ENCODE assay signal across 8 cellular contexts in genomic region chr3:129628169-129628522, GRCh38. TPM values are rescaled to one million over a fixed set of nuclear protein-coding genes. Genes with fewer than 3 reads are reported as not detected.
DNase-seq lines count a peak whose midpoint lies in the region; ATAC-seq and TF ChIP-seq lines count a peak whose summit lies in the region.

No MANE protein-coding gene starts in this region.

- peak overlapping the region; percentile 79 for H3K27ac Mint-ChIP-seq in activated T-helper 2 cell treated with anti-CD3 and anti-CD28 coated beads, Interferon-gamma antibody, Interleukin-2, Interleukin-4, amounts not matched to agents 10 μg/mL and 5 μg/mL and 100 μg/mL, durations not matched to agents 14 hours and 24 hours and 36 hours

- H3K27me3 ChIP-seq in HCT116 (ENCODE audit: insufficient read depth, low read length), result no peaks in the 10 kb centered on the region
- no peaks in the 10 kb centered on the region for H3K27me3 ChIP-seq in right cardiac atrium (ENCODE audit: control insufficient read depth, insufficient read depth)
- H3K27me3 ChIP-seq in skeletal muscle satellite cell (ENCODE audit: control insufficient read depth, insufficient read depth, low read length), result no peaks in the 10 kb centered on the region

- TF ChIP-seq RAD21 in HCT116 (IDR thresholded peaks at IDR 0.05; ENCODE audit: low read depth), result no peak

- no peaks in the 10 kb centered on the region for H3K36me3 Mint-ChIP-seq in activated T-helper 2 cell treated with anti-CD3 and anti-CD28 coated beads, Interferon-gamma antibody, Interleukin-2, Interleukin-4, amounts not matched to agents 10 μg/mL and 5 μg/mL and 100 μg/mL, durations not matched to agents 14 hours and 24 hours and 36 hours (ENCODE audit: low read depth)

- BruUV-seq in HCT116 (replicated peaks; lab: Mats Ljungman, UMichigan), result no TSS peak

- H3K27ac ChIP-seq in HCT116 (ENCODE audit: low read depth, low read length) (peak overlapping the region; percentile 97), right cardiac atrium (ENCODE audit: low read length) (peak overlapping the region; percentile 97)

- DNase-seq in HCT116 (ENCODE audit: low read depth, low spot score), result no peak
- no peak for DNase-seq in activated T-helper 2 cell treated with anti-CD3 and anti-CD28 coated beads, Interferon-gamma antibody, Interleukin-2, Interleukin-4, amounts not matched to agents 10 μg/mL and 5 μg/mL and 100 μg/mL, durations not matched to agents 14 hours and 24 hours and 36 hours (ENCODE audit: low spot score)
- peak in 1 of 3 donors; percentile 22 for DNase-seq in right cardiac atrium
- no peak for DNase-seq in NCI-H2171 treated with DMSO at 0.1 percent for 48 hours (lab: John Stamatoyannopoulos, UW)
- no peak for DNase-seq in NCI-H1694 (lab: John Stamatoyannopoulos, UW)
- no peak for DNase-seq in HEK293T (ENCODE audit: extremely low spot score)

- no peaks in the 10 kb centered on the region for H3K36me3 ChIP-seq in HCT116 (ENCODE audit: control insufficient read depth in 1 of 2, insufficient read depth in 2 of 2, low read length in 2 of 2)
- no peaks in the 10 kb centered on the region for H3K36me3 ChIP-seq in skeletal muscle satellite cell (ENCODE audit: insufficient read depth, low read length)

- WGBS in right cardiac atrium, result 19% methylated on average over 9 of the region's 9 CpGs

- no peak for TF ChIP-seq POLR2A in HCT116 (IDR thresholded peaks at IDR 0.05; ENCODE audit: borderline replicate concordance, extremely low read depth, insufficient read depth, insufficient read length)

- H3K79me2 ChIP-seq in HCT116 (ENCODE audit: insufficient read depth, low read length), result no peaks in the 10 kb centered on the region

- H3K4me1 Mint-ChIP-seq in activated T-helper 2 cell treated with anti-CD3 and anti-CD28 coated beads, Interferon-gamma antibody, Interleukin-2, Interleukin-4, amounts not matched to agents 10 μg/mL and 5 μg/mL and 100 μg/mL, durations not matched to agents 14 hours and 24 hours and 36 hours (ENCODE audit: low read depth), result peaks cover 18% of the 10 kb centered on the region

- no peaks in the 10 kb centered on the region for H3K9me3 Mint-ChIP-seq in activated T-helper 2 cell treated with anti-CD3 and anti-CD28 coated beads, Interferon-gamma antibody, Interleukin-2, Interleukin-4, amounts not matched to agents 10 μg/mL and 5 μg/mL and 100 μg/mL, durations not matched to agents 14 hours and 24 hours and 36 hours

- RAD21 ChIA-PET in HCT116 (lab: Charles Lee; ENCODE audit: low non-redundant PET in 1 of 2, low total read pairs in 2 of 2, uncharacterized antibody in 2 of 2, unreplicated experiment in 2 of 2), result interaction anchor here in 1 of 2 experiments (2.0 kb wide), 1 partner anchor 138 kb away, joined by 5 read pairs; no protein-coding TSS in a partner anchor

- no peak for TF ChIP-seq CTCF in HCT116 (IDR thresholded peaks at IDR 0.05 in 2 of 3, conservative IDR thresholded peaks at IDR 0.05 in 1 of 3; ENCODE audit: borderline replicate concordance in 1 of 3, insufficient read depth in 1 of 3, low read depth in 2 of 3, low read length in 2 of 3)

- peak overlapping the region; percentile 97 for H3K9ac ChIP-seq in HCT116 (ENCODE audit: low read length)
- peak overlapping the region; percentile 90 for H3K9ac ChIP-seq in skeletal muscle satellite cell (ENCODE audit: low read depth, low read length)

- no peak overlapping the region for H2AFZ ChIP-seq in HCT116 (ENCODE audit: low read depth, low read length, poor library complexity, severe bottlenecking)

- POLR2A ChIA-PET in HCT116 (lab: Charles Lee), result no interaction called here
- POLR2A ChIA-PET in HEK293T (lab: Yijun Ruan, JAX), result no interaction called here

- H3K4me3 ChIP-seq in HCT116 (replicated peaks in 1 of 2; ENCODE audit: low read depth in 1 of 2, low read length in 2 of 2) (peak overlapping the region; percentile 87 to 97), right cardiac atrium (ENCODE audit: low read length) (peak overlapping the region; percentile 48), skeletal muscle satellite cell (ENCODE audit: low read length) (peak overlapping the region; percentile 65)

- intact Hi-C loops in HCT116 (cut with micrococcal nuclease) (loop anchor here (1.0 to 5.0 kb wide), 5 partner anchors 138 to 479 kb away; no protein-coding TSS in a partner anchor), right cardiac atrium (cut with DNase I) (loop anchor here in 3 of 4 donors (5.0 to 10.0 kb wide), 3 partner anchors 133 to 304 kb away; no protein-coding TSS in a partner anchor)
- intact Hi-C loops in activated T-helper 2 cell treated with anti-CD3 and anti-CD28 coated beads, Interferon-gamma antibody, Interleukin-2, Interleukin-4, amounts not matched to agents 10 μg/mL and 5 μg/mL and 100 μg/mL, durations not matched to agents 14 hours and 24 hours and 36 hours (cut with micrococcal nuclease), result loop anchor here (5.0 kb wide), 4 partner anchors 264 to 484 kb away; partner anchors contain the start of gene TMCC1

- ATAC-seq in HCT116 (no peak), right cardiac atrium (no peak), GM18909 (IDR thresholded peaks at IDR 0.05; ENCODE audit: poor library complexity, unreplicated experiment) (no peak)

- H3K4me1 ChIP-seq in HCT116 (ENCODE audit: control insufficient read depth in 1 of 2, insufficient read depth in 2 of 2, low read length in 2 of 2) (peaks cover 15 to 24% of the 10 kb centered on the region in 2 experiments), right cardiac atrium (ENCODE audit: control insufficient read depth, insufficient read depth, low read length) (peaks cover 17% of the 10 kb centered on the region), skeletal muscle satellite cell (ENCODE audit: control insufficient read depth, insufficient read depth, low read length) (peaks cover 42% of the 10 kb centered on the region)

- H3K9me3 ChIP-seq in HCT116 (ENCODE audit: control insufficient read depth in 1 of 2, insufficient read depth in 1 of 2, low read depth in 1 of 2, low read length in 2 of 2), result no peaks in the 10 kb centered on the region
- no peaks in the 10 kb centered on the region for H3K9me3 ChIP-seq in right cardiac atrium (ENCODE audit: control insufficient read depth, low read length)
- H3K9me3 ChIP-seq in skeletal muscle satellite cell (replicated peaks; ENCODE audit: low read length), result no peaks in the 10 kb centered on the region

- CTCF ChIA-PET in HCT116 (lab: Charles Lee) (interaction anchor here (0.6 to 4.3 kb wide), 9 partner anchors 21 to 314 kb away, joined by 3 to 33 read pairs (median 12); no protein-coding TSS in a partner anchor), HEK293T (lab: Yijun Ruan, JAX) (interaction anchor here (0.7 to 2.2 kb wide), 4 partner anchors 54 to 477 kb away, joined by 3 to 9 read pairs (median 3); no protein-coding TSS in a partner anchor)

- no peaks in the 10 kb centered on the region for H4K20me1 ChIP-seq in HCT116 (ENCODE audit: insufficient read depth)

- no peaks in the 10 kb centered on the region for H3K9me2 ChIP-seq in HCT116 (ENCODE audit: insufficient read depth)

- peaks cover 5% of the 10 kb centered on the region for H3K27me3 Mint-ChIP-seq in activated T-helper 2 cell treated with anti-CD3 and anti-CD28 coated beads, Interferon-gamma antibody, Interleukin-2, Interleukin-4, amounts not matched to agents 10 μg/mL and 5 μg/mL and 100 μg/mL, durations not matched to agents 14 hours and 24 hours and 36 hours (ENCODE audit: low read depth)

- H3K4me3 Mint-ChIP-seq in activated T-helper 2 cell treated with anti-CD3 and anti-CD28 coated beads, Interferon-gamma antibody, Interleukin-2, Interleukin-4, amounts not matched to agents 10 μg/mL and 5 μg/mL and 100 μg/mL, durations not matched to agents 14 hours and 24 hours and 36 hours (ENCODE audit: low read depth), result peak overlapping the region; percentile 86

- peak overlapping the region; percentile 86 for H3K4me2 ChIP-seq in HCT116 (ENCODE audit: low read length)
- H3K4me2 ChIP-seq in skeletal muscle satellite cell (ENCODE audit: low read length), result peak overlapping the region; percentile 90

TF ChIP-seq in HCT116, 20 proteins besides CTCF, POLR2A, EP300 and RAD21 (continues in another document):
- TF ChIP-seq, protein P1, sequence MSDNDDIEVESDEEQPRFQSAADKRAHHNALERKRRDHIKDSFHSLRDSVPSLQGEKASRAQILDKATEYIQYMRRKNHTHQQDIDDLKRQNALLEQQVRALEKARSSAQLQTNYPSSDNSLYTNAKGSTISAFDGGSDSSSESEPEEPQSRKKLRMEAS (IDR thresholded peaks at IDR 0.05), result no peak
- no peak for TF ChIP-seq ZFX (IDR thresholded peaks at IDR 0.05)
- no peak for TF ChIP-seq ZNF274 (IDR thresholded peaks at IDR 0.05; ENCODE audit: low read depth, low read length)

TF ChIP-seq in HEK293T, 16 proteins besides CTCF, POLR2A, EP300 and RAD21 (continues in another document):
- TF ChIP-seq CTBP1 (IDR thresholded peaks at IDR 0.05; ENCODE audit: borderline replicate concordance) (no peak), FOXM1 (IDR thresholded peaks at IDR 0.05; ENCODE audit: borderline replicate concordance) (no peak), HDGF (IDR thresholded peaks at IDR 0.05; ENCODE audit: borderline replicate concordance) (no peak), L3MBTL2 (conservative IDR thresholded peaks at IDR 0.05) (no peak), FOXA1 (IDR thresholded peaks at IDR 0.05) (no peak), ELF4 (IDR thresholded peaks at IDR 0.05) (no peak), SP1 (IDR thresholded peaks at IDR 0.05) (no peak), PKNOX1 (IDR thresholded peaks at IDR 0.05) (no peak), SUZ12 (IDR thresholded peaks at IDR 0.05) (no peak), BHLHE40 (IDR thresholded peaks at IDR 0.05; ENCODE audit: borderline replicate concordance) (no peak), ZNF384 (IDR thresholded peaks at IDR 0.05) (no peak), NFRKB (IDR thresholded peaks at IDR 0.05) (no peak), ARNT (IDR thresholded peaks at IDR 0.05) (no peak), FOXK2 (IDR thresholded peaks at IDR 0.05) (no peak)

RNA-seq across cellular contexts. Expression of gene PLXND1, which starts 21.7 kb away (rescaled TPM):
- total RNA-seq in HCT116 (2021; ENCODE audit: unreplicated experiment) (47.3 TPM), right cardiac atrium (100 to 1,000 TPM in 1 of 4 donors, 10 to 100 TPM in 3; 75.4 to 102 (median 84.1) TPM)
- 38.1 and 39.1 TPM in 2 replicates for polyA plus RNA-seq in HCT116 (2012)
- 1.3 and 2.7 TPM in 2 replicates for total RNA-seq in activated T-helper 2 cell treated with anti-CD3 and anti-CD28 coated beads, Interferon-gamma antibody, Interleukin-2, Interleukin-4, amounts not matched to agents 10 μg/mL and 5 μg/mL and 100 μg/mL, durations not matched to agents 14 hours and 24 hours and 36 hours
- 89.4 TPM for polyA plus RNA-seq in right cardiac atrium
- total RNA-seq in skeletal muscle satellite cell (2012; rRNA removed), result 41.7 and 52.2 TPM in 2 replicates

Comparison
In these comparisons a context has a peak if more than half of its experiments do, and no peak if none do; other contexts are left out.
1. RNA of gene PLXND1, which starts 21.7 kb away (total RNA-seq): 75.4 to 102 TPM in right cardiac atrium and 47.3 TPM in HCT116 (single experiment); 1.3 to 2.7 TPM in activated T-helper 2 cell treated with anti-CD3 and anti-CD28 coated beads, Interferon-gamma antibody, Interleukin-2, Interleukin-4, amounts not matched to agents 10 μg/mL and 5 μg/mL and 100 μg/mL, durations not matched to agents 14 hours and 24 hours and 36 hours; every median in the first group is over 10 times any median in the second.
2. Peak in every context shown above with its lines, with median percentiles within 50 percentile points of each other: H3K4me3 ChIP-seq.